In the genomic region with DNA sequence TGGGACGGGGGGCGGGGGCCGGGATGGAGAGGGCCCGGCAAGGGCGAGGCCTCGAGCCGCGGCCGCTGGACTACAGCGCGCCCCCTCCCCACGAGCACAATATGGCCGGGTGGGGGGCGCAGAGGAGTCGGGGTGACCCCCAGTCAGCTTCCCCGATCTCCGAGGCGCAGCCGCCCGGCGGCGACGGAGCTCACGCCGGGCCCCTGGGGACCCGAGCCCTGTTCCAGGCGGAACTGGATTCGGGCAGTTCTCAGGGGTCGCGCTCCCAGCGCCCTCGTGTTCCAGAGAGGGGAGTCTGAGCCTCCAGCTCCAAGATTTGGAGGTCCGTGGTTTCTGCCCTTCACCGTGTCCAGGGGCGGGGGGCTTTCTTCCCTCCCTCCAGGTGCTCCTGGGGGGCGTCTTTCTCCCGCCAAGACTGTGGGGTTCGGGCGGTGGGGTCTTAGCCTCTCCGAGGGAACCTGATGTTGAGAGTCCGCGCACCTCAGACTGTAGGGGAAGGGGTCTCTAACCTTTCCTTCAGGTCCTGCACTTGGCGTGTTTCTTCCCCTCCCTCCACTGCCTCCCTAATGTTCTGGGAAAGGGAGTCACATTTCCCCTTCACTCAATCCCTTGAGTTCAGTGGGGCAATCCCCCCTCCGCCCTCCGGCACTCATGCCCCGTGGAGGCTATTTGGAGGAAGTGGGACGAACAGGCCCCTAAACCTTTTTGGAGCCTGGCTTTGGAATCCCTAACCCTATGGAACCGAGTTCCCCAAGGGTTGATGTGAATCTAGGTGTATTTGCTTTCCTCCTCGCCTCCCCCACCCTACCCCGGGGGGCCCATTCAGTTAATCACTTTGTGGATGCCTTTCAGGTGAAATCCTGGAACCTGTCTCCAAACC, we compare ENCODE assay signal across 8 cellular contexts. TPM values are rescaled to one million over a fixed set of nuclear protein-coding genes. Genes with fewer than 3 reads are reported as not detected.
DNase-seq lines count a peak whose midpoint lies in the region; ATAC-seq and TF ChIP-seq lines count a peak whose summit lies in the region.

No MANE protein-coding gene starts in this region.

- H3K4me1 Mint-ChIP-seq in H9: peaks cover 11 to 20% of the 10 kb centered on the region in 2 experiments
- peaks cover 23% of the 10 kb centered on the region for H3K4me1 Mint-ChIP-seq in WTC11
- peaks cover 34% of the 10 kb centered on the region for H3K4me1 Mint-ChIP-seq in neural crest cell

- H3K23me2 ChIP-seq in H9 (ENCODE audit: insufficient read length, low read depth, low read length, poor library complexity, severe bottlenecking): peaks cover 12% of the 10 kb centered on the region

- peaks cover 5 to 30% (median 16%) of the 10 kb centered on the region in 11 experiments; a peak in 19 of 22 replicates for H3K36me3 ChIP-seq in BLaER1 treated with 17β-estradiol and CSF1 and Interleukin-3, amounts not matched to agents 10 nM and 100 nM
- no peaks in the 10 kb centered on the region for H3K36me3 ChIP-seq in fibroblast of lung (ENCODE audit: control insufficient read depth, insufficient read depth, low read length)

- peak overlapping the region; percentile 86 for H3K18ac ChIP-seq in H9 (ENCODE audit: insufficient read length, low read depth, low read length)

- peak overlapping the region; percentile 86 to 99 (median 98) for H3K4me3 ChIP-seq in BLaER1 treated with 17β-estradiol and CSF1 and Interleukin-3, amounts not matched to agents 10 nM and 100 nM
- H3K4me3 ChIP-seq in fibroblast of lung (replicated peaks in 1 of 4; ENCODE audit: control extremely low read depth in 1 of 4, insufficient read depth in 1 of 4, low read depth in 3 of 4, low read length in 4 of 4): peak overlapping the region; percentile 85 to 91 (median 88)

- H3T11ph ChIP-seq in H9 (ENCODE audit: low read length): no peak overlapping the region

- no CpG with 5 or more reads among the region's 50 CpGs for WGBS in H9 (ENCODE audit: extremely low coverage, insufficient read length, low lambda C conversion rate)

- H3K27ac Mint-ChIP-seq in H9: peak overlapping the region in 1 of 3 experiments; percentile 89; a peak in 1 of 7 replicates
- H3K27ac Mint-ChIP-seq in WTC11: no peak overlapping the region
- peak overlapping the region; percentile 90 for H3K27ac Mint-ChIP-seq in neural crest cell (ENCODE audit: unreplicated experiment)

- no peak overlapping the region for H2BK15ac ChIP-seq in H9 (ENCODE audit: low read depth, low read length)

- H3K27me3 Mint-ChIP-seq in H9 (ENCODE audit: low read depth) (peaks cover 58% of the 10 kb centered on the region), WTC11 (ENCODE audit: low read depth) (peaks cover 65% of the 10 kb centered on the region), neural crest cell (ENCODE audit: low read depth) (peaks cover 27% of the 10 kb centered on the region)

- H2AK5ac ChIP-seq in H9 (ENCODE audit: insufficient read length, low read length): no peak overlapping the region

- H3K56ac ChIP-seq in H9 (ENCODE audit: insufficient read length, low read depth, low read length): no peak overlapping the region

- no peaks in the 10 kb centered on the region for H3K9me3 Mint-ChIP-seq in H9
- H3K9me3 Mint-ChIP-seq in WTC11: no peaks in the 10 kb centered on the region
- H3K9me3 Mint-ChIP-seq in neural crest cell: no peaks in the 10 kb centered on the region

- no peak overlapping the region for H2BK5ac ChIP-seq in H9 (ENCODE audit: insufficient read length, low read length)

- POLR2A ChIA-PET in WTC11 (lab: Charles Lee): interaction anchor here (0.6 to 1.0 kb wide), 2 partner anchors 13 to 331 kb away, joined by 3 read pairs; no protein-coding TSS in a partner anchor
- POLR2A ChIA-PET in GM10248 (lab: Yijun Ruan, JAX): no interaction called here

- peaks cover 49 to 75% (median 61%) of the 10 kb centered on the region in 10 experiments for H3K4me1 ChIP-seq in BLaER1 treated with 17β-estradiol and CSF1 and Interleukin-3, amounts not matched to agents 10 nM and 100 nM
- H3K4me1 ChIP-seq in H9 (ENCODE audit: insufficient read depth, low read length) (no peaks in the 10 kb centered on the region), fibroblast of lung (ENCODE audit: control insufficient read depth, extremely low read depth, insufficient read depth, low read length) (peaks cover 6% of the 10 kb centered on the region)

- H3K23ac ChIP-seq in H9 (ENCODE audit: insufficient read length, low read depth, low read length): no peak overlapping the region

- H3K79me1 ChIP-seq in H9 (ENCODE audit: insufficient read depth, low read depth, low read length, poor library complexity, severe bottlenecking): no peaks in the 10 kb centered on the region

- ATAC-seq in WTC11 (peak; percentile 13), HG03442 (IDR thresholded peaks at IDR 0.05; ENCODE audit: unreplicated experiment) (no peak)

- peaks cover 20 to 44% (median 34%) of the 10 kb centered on the region in 11 experiments; a peak in 20 of 22 replicates for H4K20me1 ChIP-seq in BLaER1 treated with 17β-estradiol and CSF1 and Interleukin-3, amounts not matched to agents 10 nM and 100 nM
- H4K20me1 ChIP-seq in H9 (ENCODE audit: control insufficient read depth, insufficient read depth, insufficient read length): no peaks in the 10 kb centered on the region
- H4K20me1 ChIP-seq in fibroblast of lung (ENCODE audit: control insufficient read depth, extremely low read depth, insufficient read depth, low read length): no peaks in the 10 kb centered on the region

- peak overlapping the region; percentile 74 to 89 for H3K4me3 Mint-ChIP-seq in H9
- peak overlapping the region; percentile 73 for H3K4me3 Mint-ChIP-seq in WTC11
- H3K4me3 Mint-ChIP-seq in neural crest cell: peak overlapping the region; percentile 82

- no peaks in the 10 kb centered on the region; a peak in 2 of 7 replicates for H3K36me3 Mint-ChIP-seq in H9 (ENCODE audit: insufficient read depth in 1 of 3, low read depth in 3 of 3)
- H3K36me3 Mint-ChIP-seq in WTC11: no peaks in the 10 kb centered on the region
- no peaks in the 10 kb centered on the region for H3K36me3 Mint-ChIP-seq in neural crest cell (ENCODE audit: low read depth)

- TF ChIP-seq CTCF in H9 (conservative IDR thresholded peaks at IDR 0.05): no peak
- no peak for TF ChIP-seq CTCF in WTC11 (IDR thresholded peaks at IDR 0.05)
- no peak for TF ChIP-seq CTCF in fibroblast of lung (conservative IDR thresholded peaks at IDR 0.05 in 1 of 2, IDR thresholded peaks at IDR 0.05 in 1 of 2; ENCODE audit: low read depth in 1 of 2, low read length in 2 of 2)
- TF ChIP-seq CTCF in neural crest cell (conservative IDR thresholded peaks at IDR 0.05): no peak
- no peak for TF ChIP-seq CTCF in GM10248 (IDR thresholded peaks at IDR 0.05; ENCODE audit: control extremely low read depth, extremely low read depth, low read depth, missing control alignments)

- CTCF ChIA-PET in WTC11 (lab: Charles Lee): interaction anchor here (0.9 to 1.7 kb wide), 7 partner anchors 18 to 73 kb away, joined by 3 to 11 read pairs (median 6); no protein-coding TSS in a partner anchor
- CTCF ChIA-PET in GM10248 (lab: Yijun Ruan, JAX): interaction anchor here (1.4 kb wide), 1 partner anchor 74 kb away, joined by 4 read pairs; no protein-coding TSS in a partner anchor

- H3K27ac ChIP-seq in BLaER1 treated with 17β-estradiol and CSF1 and Interleukin-3, amounts not matched to agents 10 nM and 100 nM: peak overlapping the region; percentile 92 to 98 (median 96)
- H3K27ac ChIP-seq in H9 (ENCODE audit: insufficient read length, low read depth, low read length) (no peak overlapping the region), fibroblast of lung (ENCODE audit: insufficient read depth, low read length) (peak overlapping the region; percentile 65)

- no peak overlapping the region for H2BK120ac ChIP-seq in H9 (ENCODE audit: low read depth, low read length, poor library complexity, severe bottlenecking)

- H2BK20ac ChIP-seq in H9 (ENCODE audit: low read depth, low read length, poor library complexity, severe bottlenecking): no peak overlapping the region

- H3K14ac ChIP-seq in H9 (ENCODE audit: insufficient read depth, low read length): peak overlapping the region; percentile 94

- peak overlapping the region; percentile 93 to 99 (median 98) for H3K9ac ChIP-seq in BLaER1 treated with 17β-estradiol and CSF1 and Interleukin-3, amounts not matched to agents 10 nM and 100 nM
- peak overlapping the region; percentile 67 for H3K9ac ChIP-seq in H9 (ENCODE audit: extremely low read depth, insufficient read length, low read length)
- peak overlapping the region; percentile 84 for H3K9ac ChIP-seq in fibroblast of lung (ENCODE audit: insufficient read depth, low read length)

- no peaks in the 10 kb centered on the region for H3K27me3 ChIP-seq in BLaER1 treated with 17β-estradiol and CSF1 and Interleukin-3, amounts not matched to agents 10 nM and 100 nM
- peaks cover 24% of the 10 kb centered on the region; the same call in 1 of the 2 replicates for H3K27me3 ChIP-seq in H9 (ENCODE audit: insufficient read depth, low read length)
- H3K27me3 ChIP-seq in fibroblast of lung (ENCODE audit: control insufficient read depth, insufficient read depth, low read length): peaks cover 13% of the 10 kb centered on the region

- DNase-seq in H9 (peak; percentile 61), WTC11 (ENCODE audit: low spot score) (peak; percentile 48), fibroblast of lung (ENCODE audit: low read depth in 2 of 2) (no peak), neural crest cell (ENCODE audit: low read depth, low spot score) (peak; percentile 21), NCI-H510A treated with DMSO at 0.1 percent for 48 hours (lab: John Stamatoyannopoulos, UW) (no peak), GM10248 (ENCODE audit: extremely low spot score) (no peak)

- H4K8ac ChIP-seq in H9 (replicated peaks; ENCODE audit: insufficient read length, low read depth, low read length): no peak overlapping the region

- H4K91ac ChIP-seq in H9 (ENCODE audit: insufficient read length, low read depth, low read length): no peak overlapping the region

- H4K5ac ChIP-seq in H9 (ENCODE audit: insufficient read length, low read depth, low read length): no peak overlapping the region

- H3K9me3 ChIP-seq in BLaER1 treated with 17β-estradiol and CSF1 and Interleukin-3, amounts not matched to agents 10 nM and 100 nM (replicated peaks in 1 of 11): peaks cover 0 to 5% (median 0%) of the 10 kb centered on the region in 11 experiments; a peak in 1 of 22 replicates
- H3K9me3 ChIP-seq in H9 (ENCODE audit: control insufficient read depth, low read depth, low read length): no peaks in the 10 kb centered on the region
- no peaks in the 10 kb centered on the region for H3K9me3 ChIP-seq in fibroblast of lung (ENCODE audit: control insufficient read depth, insufficient read depth, low read depth, low read length)

- H2AFZ ChIP-seq in H9 (ENCODE audit: low read length): no peak overlapping the region
- peak overlapping the region; percentile 30 for H2AFZ ChIP-seq in fibroblast of lung (ENCODE audit: low read length)

- no peak overlapping the region for H2BK12ac ChIP-seq in H9 (ENCODE audit: insufficient read length, low read depth, low read length)

- H3K79me2 ChIP-seq in H9 (ENCODE audit: insufficient read depth, low read length): 0 out of 2 replicates have a peak, but pooled peaks cover 3% of the 10 kb centered on the region
- H3K79me2 ChIP-seq in fibroblast of lung (ENCODE audit: control insufficient read depth, insufficient read depth, low read length): peaks cover 23% of the 10 kb centered on the region

- H3K4ac ChIP-seq in H9 (ENCODE audit: low read depth, low read length): no peak overlapping the region

- H3K4me2 ChIP-seq in BLaER1 treated with 17β-estradiol and CSF1 and Interleukin-3, amounts not matched to agents 10 nM and 100 nM: peak overlapping the region; percentile 80 to 99 (median 95)
- H3K4me2 ChIP-seq in H9 (ENCODE audit: insufficient read depth, insufficient read length, low read length) (peak overlapping the region; percentile 73), fibroblast of lung (ENCODE audit: extremely low read depth, insufficient read depth, low read length) (peak overlapping the region; percentile 91)

RNA-seq across cellular contexts. Expression of a gene that starts 0.6 kb away (rescaled TPM):
- total RNA-seq in H9 (2021) (15.6 and 16.3 TPM in 2 replicates), WTC11 (2021) (20.9 to 24.1 TPM (median 22.3 TPM) in 3 replicates), fibroblast of lung (11.3 and 12.4 TPM in 2 replicates), neural crest cell (30.5 and 34.3 TPM in 2 replicates)
- 13.0 and 13.6 TPM in 2 replicates for polyA plus RNA-seq in fibroblast of lung
- 10.5 and 10.6 TPM in 2 replicates for polyA plus RNA-seq in fibroblast of lung (2012)
- 14.5 and 30.9 TPM in 2 replicates for polyA minus RNA-seq in fibroblast of lung (ENCODE audit: low replicate concordance)

RNA-seq across cellular contexts. Expression of a gene that starts 44.8 kb away (rescaled TPM):
- total RNA-seq in H9 (2021) (not detected in 2 replicates), WTC11 (2021) (0.64 to 1.5 TPM (median 0.98 TPM) in 3 replicates), fibroblast of lung (20.8 and 36.2 TPM in 2 replicates), neural crest cell (0.14 and 0.49 TPM in 2 replicates)
- 8.9 and 15.0 TPM in 2 replicates for polyA plus RNA-seq in fibroblast of lung
- 19.2 and 34.5 TPM in 2 replicates for polyA plus RNA-seq in fibroblast of lung (2012)
- 27.3 and 35.7 TPM in 2 replicates for polyA minus RNA-seq in fibroblast of lung (ENCODE audit: low replicate concordance)

RNA-seq across cellular contexts. Expression of a gene that starts 54.7 kb away (rescaled TPM):
- 1.1 and 1.2 TPM in 2 replicates for total RNA-seq in H9 (2021)
- 5.5 to 7.1 TPM (median 6.1 TPM) in 3 replicates for total RNA-seq in WTC11 (2021)
- 11.3 and 12.1 TPM in 2 replicates for total RNA-seq in fibroblast of lung
- 4.9 and 5.3 TPM in 2 replicates for polyA plus RNA-seq in fibroblast of lung
- polyA plus RNA-seq in fibroblast of lung (2012): 6.0 and 6.7 TPM in 2 replicates
- polyA minus RNA-seq in fibroblast of lung (ENCODE audit: low replicate concordance): 7.3 and 10.0 TPM in 2 replicates
- 23.2 and 24.2 TPM in 2 replicates for total RNA-seq in neural crest cell

Comparison
In these comparisons a context has a peak if more than half of its experiments do, and no peak if none do; other contexts are left out.
1. DNase-seq: peak in H9 (single experiment), WTC11 (single experiment) and neural crest cell (single experiment); none in fibroblast of lung (0 of 2), NCI-H510A treated with DMSO at 0.1 percent for 48 hours (single experiment) and GM10248 (single experiment).
2. Peak in every context shown above with its lines, with median percentiles within 50 percentile points of each other: H3K4me2 ChIP-seq, H3K9ac ChIP-seq and H3K4me3 Mint-ChIP-seq.